Comparison of ENCODE assay signal across 22 cellular contexts in the genomic region with DNA sequence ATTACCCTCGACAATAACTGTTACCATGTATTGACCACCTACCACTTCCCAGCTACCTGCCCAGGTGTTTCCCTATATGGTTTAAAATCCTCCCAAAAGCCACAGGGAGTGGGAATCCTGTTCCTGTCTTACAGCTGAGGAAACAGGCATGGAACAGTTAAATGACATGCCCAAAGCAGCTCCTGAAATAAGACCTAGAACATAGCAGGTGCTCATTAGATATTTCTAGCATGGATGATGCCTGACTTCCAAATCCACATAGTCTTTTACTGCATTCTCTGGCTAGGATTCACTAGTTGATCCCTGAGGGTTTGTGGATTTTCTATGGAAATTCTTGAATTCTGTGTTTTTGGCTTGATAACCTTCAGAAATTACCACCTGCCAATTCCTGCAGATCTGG. TPM values are rescaled to one million over a fixed set of nuclear protein-coding genes. Genes with fewer than 3 reads are reported as not detected.
DNase-seq lines count a peak whose midpoint lies in the region; ATAC-seq, FAIRE-seq and TF ChIP-seq lines count a peak whose summit lies in the region.
"Had no signal": no experiment of that assay in that cellular context is flagged by ENCODE, and none has a peak within 500 bp of the region (broad histone marks: within the 10 kb centered on the region; RNA-seq: fewer than 3 reads in every experiment).

No MANE protein-coding gene starts in this region.

- H3K9me3 Mint-ChIP-seq in activated CD8-positive, alpha-beta memory T cell treated with anti-CD3 and anti-CD28 coated beads, Interleukin-2, amount 10 ng/mL, durations not matched to agents 7 days and 5 days (ENCODE audit: low read depth): no peaks in the 10 kb centered on the region
- no peaks in the 10 kb centered on the region for H3K9me3 Mint-ChIP-seq in activated naive CD8-positive, alpha-beta T cell treated with anti-CD3 and anti-CD28 coated beads, Interleukin-2, amount 10 ng/mL, durations not matched to agents 7 days and 5 days
- H3K9me3 Mint-ChIP-seq in stimulated activated memory B cell treated with anti-CD40 and anti-IgM and Interleukin-4, amounts not matched to agents 10 μg/mL and 1 μg/mL and 100 μg/mL, for 72 hours: no peaks in the 10 kb centered on the region
- H3K9me3 Mint-ChIP-seq: naive B cell had no signal

- no peak overlapping the region for H3K4me3 Mint-ChIP-seq in activated CD8-positive, alpha-beta memory T cell treated with anti-CD3 and anti-CD28 coated beads, Interleukin-2, amount 10 ng/mL, durations not matched to agents 7 days and 5 days
- H3K4me3 Mint-ChIP-seq in activated naive CD8-positive, alpha-beta T cell treated with anti-CD3 and anti-CD28 coated beads, Interleukin-2, amount 10 ng/mL, durations not matched to agents 7 days and 5 days: no peak overlapping the region
- no peak overlapping the region for H3K4me3 Mint-ChIP-seq in stimulated activated memory B cell treated with anti-CD40 and anti-IgM and Interleukin-4, amounts not matched to agents 10 μg/mL and 1 μg/mL and 100 μg/mL, for 72 hours

- no peak for DNase-seq in activated CD8-positive, alpha-beta memory T cell treated with anti-CD3 and anti-CD28 coated beads, Interleukin-2, amount 10 ng/mL, durations not matched to agents 7 days and 5 days
- DNase-seq in activated CD8-positive, alpha-beta memory T cell treated with anti-CD3 and anti-CD28 coated beads for 24 hours: no peak
- DNase-seq in OCI-LY7 (ENCODE audit: low spot score): no peak
- no peak for DNase-seq in activated naive CD8-positive, alpha-beta T cell treated with anti-CD3 and anti-CD28 coated beads, Interleukin-2, amount 10 ng/mL, durations not matched to agents 7 days and 5 days
- no peak for DNase-seq in pancreas
- DNase-seq in NCI-H748 treated with DMSO at 0.1 percent for 48 hours (lab: John Stamatoyannopoulos, UW): no peak
- DNase-seq: effector CD4-positive, alpha-beta T cell; KG1; naive B cell; NCI-H1092; NCI-H524 treated with DMSO at 0.1 percent for 48 hours; small intestine; stimulated activated CD8-positive, alpha-beta memory T cell treated with anti-CD3 and anti-CD28 coated beads, Interleukin-4, amount 100 ng/mL, for 48 hours; T1000 had no signal

- H3K4me1 ChIP-seq in OCI-LY7 (ENCODE audit: insufficient read depth, low read length, poor library complexity, severe bottlenecking): peaks cover 53% of the 10 kb centered on the region
- H3K4me1 ChIP-seq in pancreas: no peaks in the 10 kb centered on the region
- H3K4me1 ChIP-seq: psoas muscle had no signal

- no peak for ATAC-seq in activated CD8-positive, alpha-beta memory T cell treated with anti-CD3 and anti-CD28 coated beads, Interleukin-2, amount 10 ng/mL, durations not matched to agents 7 days and 5 days
- no peak for ATAC-seq in activated naive CD8-positive, alpha-beta T cell treated with anti-CD3 and anti-CD28 coated beads, Interleukin-2, amount 10 ng/mL, durations not matched to agents 7 days and 5 days (ENCODE audit: low read depth)
- ATAC-seq in stimulated activated memory B cell treated with anti-CD40 and anti-IgM and Interleukin-4, amounts not matched to agents 10 μg/mL and 1 μg/mL and 100 μg/mL, for 72 hours: no peak
- ATAC-seq in pancreas (no peak), HG03025 (IDR thresholded peaks at IDR 0.05; ENCODE audit: low FRiP score, unreplicated experiment) (no peak)
- ATAC-seq: A549 had no signal

- H4K20me1 ChIP-seq in OCI-LY7 (ENCODE audit: insufficient read depth, low read length): no peaks in the 10 kb centered on the region

- H3K27ac ChIP-seq in OCI-LY7 (ENCODE audit: low read depth, low read length, poor library complexity, severe bottlenecking): peak overlapping the region; percentile 96
- H3K27ac ChIP-seq in pancreas: no peak overlapping the region
- H3K27ac ChIP-seq: C4-2B, psoas muscle, thyroid gland had no signal

- no peaks in the 10 kb centered on the region for H3K79me2 ChIP-seq in OCI-LY7 (ENCODE audit: insufficient read depth, low read depth, low read length)

- H2AFZ ChIP-seq in OCI-LY7 (ENCODE audit: low read length): no peak overlapping the region

- H3K4me3 ChIP-seq in OCI-LY7 (ENCODE audit: low read depth, low read length, poor library complexity, severe bottlenecking) (no peak overlapping the region), pancreas (no peak overlapping the region)
- H3K4me3 ChIP-seq: A549, psoas muscle, thyroid gland had no signal

- WGBS in pancreas, 2 donors: 36 to 71% methylated on average over 1 of the region's 1 CpG

- peaks cover 39% of the 10 kb centered on the region for H3K36me3 Mint-ChIP-seq in activated CD8-positive, alpha-beta memory T cell treated with anti-CD3 and anti-CD28 coated beads, Interleukin-2, amount 10 ng/mL, durations not matched to agents 7 days and 5 days
- H3K36me3 Mint-ChIP-seq in activated naive CD8-positive, alpha-beta T cell treated with anti-CD3 and anti-CD28 coated beads, Interleukin-2, amount 10 ng/mL, durations not matched to agents 7 days and 5 days: peaks cover 12% of the 10 kb centered on the region
- H3K36me3 Mint-ChIP-seq in stimulated activated memory B cell treated with anti-CD40 and anti-IgM and Interleukin-4, amounts not matched to agents 10 μg/mL and 1 μg/mL and 100 μg/mL, for 72 hours: peaks cover 55% of the 10 kb centered on the region

- no TSS peak for BruUV-seq in OCI-LY7 (replicated peaks; lab: Mats Ljungman, UMichigan)

- CTCF ChIA-PET in activated CD8-positive, alpha-beta memory T cell treated with anti-CD3 and anti-CD28 coated beads, Interleukin-2, amount 10 ng/mL, durations not matched to agents 7 days and 5 days (lab: Charles Lee): interaction anchor here (1.0 to 8.0 kb wide), 7 partner anchors 11 to 99 kb away, joined by 3 to 145 read pairs (median 27); partner anchors contain the start of genes KCNN4 and SMG9
- CTCF ChIA-PET in OCI-LY7 (lab: Charles Lee; ENCODE audit: unreplicated experiment): no interaction called here

- H3K4me1 Mint-ChIP-seq in activated CD8-positive, alpha-beta memory T cell treated with anti-CD3 and anti-CD28 coated beads, Interleukin-2, amount 10 ng/mL, durations not matched to agents 7 days and 5 days: peaks cover 48% of the 10 kb centered on the region
- H3K4me1 Mint-ChIP-seq in activated naive CD8-positive, alpha-beta T cell treated with anti-CD3 and anti-CD28 coated beads, Interleukin-2, amount 10 ng/mL, durations not matched to agents 7 days and 5 days: peaks cover 27% of the 10 kb centered on the region
- peaks cover 84% of the 10 kb centered on the region for H3K4me1 Mint-ChIP-seq in stimulated activated memory B cell treated with anti-CD40 and anti-IgM and Interleukin-4, amounts not matched to agents 10 μg/mL and 1 μg/mL and 100 μg/mL, for 72 hours

- H3K4me2 ChIP-seq in OCI-LY7 (ENCODE audit: low read length): no peak overlapping the region
- H3K4me2 ChIP-seq: A549 had no signal

- intact Hi-C loops in OCI-LY7 (cut with micrococcal nuclease; ENCODE audit: unreplicated experiment): no loop called here
- intact Hi-C loops in pancreas (cut with DNase I): no loop called here

- TF ChIP-seq CTCF in OCI-LY7 (conservative IDR thresholded peaks at IDR 0.05; ENCODE audit: low read length) (no peak), pancreas (IDR thresholded peaks at IDR 0.05) (no peak)

- POLR2A ChIA-PET in OCI-LY7 (lab: Charles Lee): interaction anchor here (6.7 kb wide), 1 partner anchor 11 kb away, joined by 49 read pairs; the partner anchor contains the start of gene KCNN4
- POLR2A ChIA-PET in activated naive CD8-positive, alpha-beta T cell treated with anti-CD3 and anti-CD28 coated beads, Interleukin-2, amount 10 ng/mL, durations not matched to agents 7 days and 5 days (lab: Charles Lee): interaction anchor here (6.0 to 8.3 kb wide), 2 partner anchors 12 to 13 kb away, joined by 74 to 111 read pairs; partner anchors contain the start of genes KCNN4 and SMG9

- FAIRE-seq in pancreas (lab: Jason Lieb, UNC): no peak
- FAIRE-seq: A549, small intestine had no signal

- H3K36me3 ChIP-seq in OCI-LY7 (ENCODE audit: insufficient read depth, low read length): peaks cover 81% of the 10 kb centered on the region
- H3K36me3 ChIP-seq in pancreas: no peaks in the 10 kb centered on the region
- H3K36me3 ChIP-seq: thyroid gland had no signal

- H3K27me3 ChIP-seq in pancreas: no peaks in the 10 kb centered on the region
- H3K27me3 ChIP-seq: thyroid gland had no signal

- no peaks in the 10 kb centered on the region for H3K27me3 Mint-ChIP-seq in activated CD8-positive, alpha-beta memory T cell treated with anti-CD3 and anti-CD28 coated beads, Interleukin-2, amount 10 ng/mL, durations not matched to agents 7 days and 5 days
- H3K27me3 Mint-ChIP-seq in activated naive CD8-positive, alpha-beta T cell treated with anti-CD3 and anti-CD28 coated beads, Interleukin-2, amount 10 ng/mL, durations not matched to agents 7 days and 5 days: no peaks in the 10 kb centered on the region
- H3K27me3 Mint-ChIP-seq in stimulated activated memory B cell treated with anti-CD40 and anti-IgM and Interleukin-4, amounts not matched to agents 10 μg/mL and 1 μg/mL and 100 μg/mL, for 72 hours: no peaks in the 10 kb centered on the region
- H3K27me3 Mint-ChIP-seq: naive B cell had no signal

- peak overlapping the region; percentile 24 for H3K27ac Mint-ChIP-seq in activated CD8-positive, alpha-beta memory T cell treated with anti-CD3 and anti-CD28 coated beads, Interleukin-2, amount 10 ng/mL, durations not matched to agents 7 days and 5 days
- peak overlapping the region; percentile 89 for H3K27ac Mint-ChIP-seq in activated naive CD8-positive, alpha-beta T cell treated with anti-CD3 and anti-CD28 coated beads, Interleukin-2, amount 10 ng/mL, durations not matched to agents 7 days and 5 days
- peak overlapping the region; percentile 93 for H3K27ac Mint-ChIP-seq in stimulated activated memory B cell treated with anti-CD40 and anti-IgM and Interleukin-4, amounts not matched to agents 10 μg/mL and 1 μg/mL and 100 μg/mL, for 72 hours

- H3K9me3 ChIP-seq in OCI-LY7 (ENCODE audit: low read length) (no peaks in the 10 kb centered on the region), pancreas (no peaks in the 10 kb centered on the region)
- H3K9me3 ChIP-seq: A549, psoas muscle, thyroid gland had no signal

- no peaks in the 10 kb centered on the region for H3K9me2 ChIP-seq in OCI-LY7 (ENCODE audit: insufficient read depth, low read length)

RNA-seq across cellular contexts. Expression of gene KCNN4, which starts 13.0 kb away (rescaled TPM):
- 10 to 100 TPM; 43.9 to 53.0 TPM for total RNA-seq in activated CD8-positive, alpha-beta memory T cell treated with anti-CD3 and anti-CD28 coated beads, Interleukin-2, amount 10 ng/mL, durations not matched to agents 7 days and 5 days
- 31.3 and 39.7 TPM in 2 replicates for total RNA-seq in OCI-LY7 (2014; rRNA removed; shearing (Covaris generic))
- total RNA-seq in OCI-LY7 (2022) (39.3 and 40.0 TPM in 2 replicates), pancreas (1 to 10 TPM in 3 of 6 donors, under 1 TPM in 3; 0.43 to 2.6 (median 0.82) TPM)
- total RNA-seq in activated naive CD8-positive, alpha-beta T cell treated with anti-CD3 and anti-CD28 coated beads, Interleukin-2, amount 10 ng/mL, durations not matched to agents 7 days and 5 days: 10 to 100 TPM; 38.3 to 45.4 TPM
- 1 to 10 TPM; 1.3 to 1.5 TPM for polyA plus RNA-seq in pancreas

RNA-seq across cellular contexts. Expression of gene SMG9, which starts 13.1 kb away (rescaled TPM):
- 10 to 100 TPM; 62.3 to 74.7 TPM for total RNA-seq in activated CD8-positive, alpha-beta memory T cell treated with anti-CD3 and anti-CD28 coated beads, Interleukin-2, amount 10 ng/mL, durations not matched to agents 7 days and 5 days
- total RNA-seq in OCI-LY7 (2014; rRNA removed; shearing (Covaris generic)): 49.1 and 65.6 TPM in 2 replicates
- total RNA-seq in OCI-LY7 (2022) (75.5 and 83.1 TPM in 2 replicates), pancreas (10 to 100 TPM in 3 of 6 donors, 1 to 10 TPM in 3; 6.6 to 20.1 (median 10.5) TPM)
- 10 to 100 TPM; 48.9 to 49.9 TPM for total RNA-seq in activated naive CD8-positive, alpha-beta T cell treated with anti-CD3 and anti-CD28 coated beads, Interleukin-2, amount 10 ng/mL, durations not matched to agents 7 days and 5 days
- polyA plus RNA-seq in pancreas: 10 to 100 TPM; 22.3 to 23.0 TPM

RNA-seq across cellular contexts. Expression of gene LYPD5, which starts 34.4 kb away (rescaled TPM):
- under 1 TPM; 0.40 to 0.58 TPM for total RNA-seq in activated CD8-positive, alpha-beta memory T cell treated with anti-CD3 and anti-CD28 coated beads, Interleukin-2, amount 10 ng/mL, durations not matched to agents 7 days and 5 days
- total RNA-seq in OCI-LY7 (2014; rRNA removed; shearing (Covaris generic)): not detected in 2 replicates
- total RNA-seq in OCI-LY7 (2022) (not detected in 2 replicates), pancreas (1 to 10 TPM in 1 of 6 donors, under 1 TPM in 5; 0.09 to 1.2 (median 0.24) TPM)
- total RNA-seq in activated naive CD8-positive, alpha-beta T cell treated with anti-CD3 and anti-CD28 coated beads, Interleukin-2, amount 10 ng/mL, durations not matched to agents 7 days and 5 days: 1 to 10 TPM; 1.9 to 2.0 TPM
- polyA plus RNA-seq in pancreas: under 1 TPM; 0.42 to 0.49 TPM

RNA-seq across cellular contexts. Expression of gene IRGC, which starts 51.9 kb away (rescaled TPM):
- total RNA-seq in activated CD8-positive, alpha-beta memory T cell treated with anti-CD3 and anti-CD28 coated beads, Interleukin-2, amount 10 ng/mL, durations not matched to agents 7 days and 5 days: not detected
- not detected in 2 replicates for total RNA-seq in OCI-LY7 (2014; rRNA removed; shearing (Covaris generic))
- not detected in 2 replicates for total RNA-seq in OCI-LY7 (2022)
- not detected for total RNA-seq in activated naive CD8-positive, alpha-beta T cell treated with anti-CD3 and anti-CD28 coated beads, Interleukin-2, amount 10 ng/mL, durations not matched to agents 7 days and 5 days
- not detected for total RNA-seq in pancreas
- polyA plus RNA-seq in pancreas: not detected
- total RNA-seq: cardiac septum, lower leg skin, psoas muscle had no signal
- polyA plus RNA-seq: A549, psoas muscle, small intestine had no signal

RNA-seq across cellular contexts. Expression of gene ZNF283, which starts 59.3 kb away (rescaled TPM):
- 1 to 10 TPM; 5.2 to 6.5 TPM for total RNA-seq in activated CD8-positive, alpha-beta memory T cell treated with anti-CD3 and anti-CD28 coated beads, Interleukin-2, amount 10 ng/mL, durations not matched to agents 7 days and 5 days
- total RNA-seq in OCI-LY7 (2014; rRNA removed; shearing (Covaris generic)): 4.3 and 4.8 TPM in 2 replicates
- total RNA-seq in OCI-LY7 (2022): 1.9 and 2.8 TPM in 2 replicates
- total RNA-seq in activated naive CD8-positive, alpha-beta T cell treated with anti-CD3 and anti-CD28 coated beads, Interleukin-2, amount 10 ng/mL, durations not matched to agents 7 days and 5 days: 10 to 100 TPM; 11.5 TPM
- total RNA-seq in pancreas: 1 to 10 TPM; 3.0 to 7.7 (median 3.9) TPM
- 1 to 10 TPM; 1.9 to 2.0 TPM for polyA plus RNA-seq in pancreas

Comparison
In these comparisons a context has a peak if more than half of its experiments do, and no peak if none do; other contexts are left out.
1. H3K27ac Mint-ChIP-seq: peak in every context shown above with its lines; median percentile 93 in stimulated activated memory B cell treated with anti-CD40 and anti-IgM and Interleukin-4, amounts not matched to agents 10 μg/mL and 1 μg/mL and 100 μg/mL, for 72 hours; 89 in activated naive CD8-positive, alpha-beta T cell treated with anti-CD3 and anti-CD28 coated beads, Interleukin-2, amount 10 ng/mL, durations not matched to agents 7 days and 5 days; 24 in activated CD8-positive, alpha-beta memory T cell treated with anti-CD3 and anti-CD28 coated beads, Interleukin-2, amount 10 ng/mL, durations not matched to agents 7 days and 5 days.
2. RNA of gene KCNN4, which starts 13.0 kb away (total RNA-seq): 43.9 to 53.0 TPM in activated CD8-positive, alpha-beta memory T cell treated with anti-CD3 and anti-CD28 coated beads, Interleukin-2, amount 10 ng/mL, durations not matched to agents 7 days and 5 days, 38.3 to 45.4 TPM in activated naive CD8-positive, alpha-beta T cell treated with anti-CD3 and anti-CD28 coated beads, Interleukin-2, amount 10 ng/mL, durations not matched to agents 7 days and 5 days and 31.3 to 40.0 TPM in OCI-LY7; 0.43 to 2.6 TPM in pancreas; every median in the first group is over 4 times any median in the second.